In genomic region chr6:17281100-17281496, GRCh38 we compare ENCODE assay signal across 9 cellular contexts. TPM values are rescaled to one million over a fixed set of nuclear protein-coding genes. Genes with fewer than 3 reads are reported as not detected.
DNase-seq lines count a peak whose midpoint lies in the region; ATAC-seq and TF ChIP-seq lines count a peak whose summit lies in the region.
"Had no signal": no experiment of that assay in that cellular context is flagged by ENCODE, and none has a peak within 500 bp of the region (broad histone marks: within the 10 kb centered on the region; RNA-seq: fewer than 3 reads in every experiment).

Gene RBM24 (plus strand): TSS chr6:17281361. CDS start chr6:17281582, 221 bp downstream.

- H3K36me3 ChIP-seq in cardiac muscle cell: peaks cover 32% of the 10 kb centered on the region

- peak within 1 kb of the TSS; percentile 99 for H3K27ac ChIP-seq in cardiac muscle cell

- H3K9me3 Mint-ChIP-seq in activated naive CD8-positive, alpha-beta T cell treated with anti-CD3 and anti-CD28 coated beads, Interleukin-2, amount 50 U/mL, for 24 hours: no peaks in the 10 kb centered on the region
- H3K9me3 Mint-ChIP-seq in osteocyte (ENCODE audit: unreplicated experiment): no peaks in the 10 kb centered on the region

- H3K4me3 Mint-ChIP-seq in activated naive CD8-positive, alpha-beta T cell treated with anti-CD3 and anti-CD28 coated beads, Interleukin-2, amount 50 U/mL, for 24 hours: peak within 1 kb of the TSS; percentile 61
- peak within 1 kb of the TSS; percentile 95 for H3K4me3 Mint-ChIP-seq in osteocyte (ENCODE audit: unreplicated experiment)

- H3K27me3 ChIP-seq in cardiac muscle cell: no peaks in the 10 kb centered on the region

- H3K4me1 ChIP-seq in cardiac muscle cell (ENCODE audit: low read depth): peaks cover 44% of the 10 kb centered on the region

- peak; percentile 20 for DNase-seq in GM10248 (ENCODE audit: extremely low spot score)
- peak; percentile 67 for DNase-seq in NCI-H460 (ENCODE audit: extremely low read depth, low read depth)
- peak; percentile 40 for DNase-seq in activated naive CD8-positive, alpha-beta T cell treated with anti-CD3 and anti-CD28 coated beads, Interleukin-2, amount 50 U/mL, for 24 hours
- DNase-seq in cardiac muscle cell (ENCODE audit: low read depth in 1 of 2, low spot score in 1 of 2): peak; percentile 62 to 78
- DNase-seq in osteocyte (ENCODE audit: extremely low spot score, unreplicated experiment): peak; percentile 92
- DNase-seq in SIG-M5 treated with dmso at 0.1 percent for 504 hours (lab: John Stamatoyannopoulos, UW; ENCODE audit: unreplicated experiment): no peak

- H3K9me3 ChIP-seq in cardiac muscle cell (ENCODE audit: low read depth): no peaks in the 10 kb centered on the region

- POLR2A ChIA-PET in GM10248 (lab: Yijun Ruan, JAX): no interaction called here

- peaks cover 3% of the 10 kb centered on the region for H3K36me3 Mint-ChIP-seq in activated naive CD8-positive, alpha-beta T cell treated with anti-CD3 and anti-CD28 coated beads, Interleukin-2, amount 50 U/mL, for 24 hours (ENCODE audit: low read depth)
- H3K36me3 Mint-ChIP-seq in osteocyte (ENCODE audit: unreplicated experiment): peaks cover 20% of the 10 kb centered on the region

- H3K27me3 Mint-ChIP-seq in activated naive CD8-positive, alpha-beta T cell treated with anti-CD3 and anti-CD28 coated beads, Interleukin-2, amount 50 U/mL, for 24 hours: peaks cover 67% of the 10 kb centered on the region
- no peaks in the 10 kb centered on the region for H3K27me3 Mint-ChIP-seq in osteocyte (ENCODE audit: unreplicated experiment)

- H3K4me1 Mint-ChIP-seq in activated naive CD8-positive, alpha-beta T cell treated with anti-CD3 and anti-CD28 coated beads, Interleukin-2, amount 50 U/mL, for 24 hours: peaks cover 9% of the 10 kb centered on the region
- H3K4me1 Mint-ChIP-seq in osteocyte (ENCODE audit: unreplicated experiment): peaks cover 56% of the 10 kb centered on the region

- no peak for ATAC-seq in activated naive CD8-positive, alpha-beta T cell treated with anti-CD3 and anti-CD28 coated beads, Interleukin-2, amount 50 U/mL, for 24 hours
- ATAC-seq in HG03442 (IDR thresholded peaks at IDR 0.05; ENCODE audit: unreplicated experiment) (no peak), GM18858 (IDR thresholded peaks at IDR 0.05; ENCODE audit: unreplicated experiment) (no peak)

- CTCF ChIA-PET in GM10248 (lab: Yijun Ruan, JAX): no interaction called here

- H3K27ac Mint-ChIP-seq in activated naive CD8-positive, alpha-beta T cell treated with anti-CD3 and anti-CD28 coated beads, Interleukin-2, amount 50 U/mL, for 24 hours: no peak within 1 kb of the TSS
- peak within 1 kb of the TSS; percentile 89 for H3K27ac Mint-ChIP-seq in osteocyte (ENCODE audit: unreplicated experiment)

- H3K4me3 ChIP-seq in cardiac muscle cell: peak within 1 kb of the TSS; percentile 97

- TF ChIP-seq CTCF in GM10248 (IDR thresholded peaks at IDR 0.05; ENCODE audit: control extremely low read depth, extremely low read depth, low read depth, missing control alignments) (no peak), cardiac muscle cell (IDR thresholded peaks at IDR 0.05; ENCODE audit: low read depth, low read length) (peak; percentile 34), osteocyte (IDR thresholded peaks at IDR 0.05) (peak; percentile 52)

RNA-seq across cellular contexts. Expression of gene RBM24, which starts in this region (rescaled TPM):
- 5.1 and 6.3 TPM in 2 replicates for total RNA-seq in NCI-H460 (2014; rRNA removed; shearing (Covaris generic))
- polyA plus RNA-seq in NCI-H460 (2014; cell fraction: nucleus; rRNA removed): 3.4 and 4.2 TPM in 2 replicates
- total RNA-seq in cardiac muscle cell (194 and 316 TPM in 2 replicates), osteocyte (13.2 and 13.7 TPM in 2 replicates)
- polyA plus RNA-seq in cardiac muscle cell: 190 and 366 TPM in 2 replicates
- total RNA-seq: T-helper 2 cell treated with Interferon-gamma antibody and Interleukin-4, amounts not matched to agents 100 ng/mL and 5 ng/mL, for 36 hours had no signal

Comparison
In these comparisons a context has a peak if more than half of its experiments do, and no peak if none do; other contexts are left out.
1. RNA of gene RBM24 (total RNA-seq): 194 to 316 TPM in cardiac muscle cell; 13.2 to 13.7 TPM in osteocyte and 5.1 to 6.3 TPM in NCI-H460; every median in the first group is over 10 times any median in the second.